In the genomic region with DNA sequence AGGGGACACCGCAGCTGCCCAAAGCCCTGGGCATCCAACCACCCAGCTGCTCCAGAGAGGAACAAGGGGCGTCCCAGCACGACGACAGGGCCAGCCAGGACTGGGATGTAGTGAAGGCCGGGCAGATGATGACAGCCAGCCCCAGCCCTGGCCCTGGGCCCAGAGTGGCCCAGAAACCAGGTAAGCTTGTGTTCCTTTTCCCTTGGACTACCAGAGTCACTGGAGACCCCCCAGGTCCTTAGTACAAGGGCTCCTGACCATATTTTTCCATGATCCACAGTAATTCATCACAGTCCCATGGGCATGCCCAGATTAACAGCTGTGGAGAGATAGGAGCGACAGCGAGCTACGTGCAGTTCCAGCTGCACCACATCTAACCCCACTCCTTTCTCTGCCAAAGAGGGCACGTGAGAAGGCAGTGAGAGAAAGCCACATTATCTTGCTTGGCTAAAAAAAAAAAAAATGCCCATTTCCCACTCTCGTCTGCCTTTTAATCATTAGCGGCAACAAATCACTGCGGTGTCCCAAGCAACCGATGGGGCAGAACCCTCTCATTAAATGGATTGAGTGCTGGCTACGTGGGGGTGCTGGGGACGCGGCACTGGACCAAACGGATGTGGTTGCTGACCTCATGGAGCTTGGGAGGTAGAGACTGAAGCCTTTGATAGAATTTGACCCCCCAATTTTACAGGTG, we compare ENCODE assay signal across 13 cellular contexts. TPM values are rescaled to one million over a fixed set of nuclear protein-coding genes. Genes with fewer than 3 reads are reported as not detected.
DNase-seq lines count a peak whose midpoint lies in the region; ATAC-seq and TF ChIP-seq lines count a peak whose summit lies in the region.
"Had no signal": no experiment of that assay in that cellular context is flagged by ENCODE, and none has a peak within 500 bp of the region (broad histone marks: within the 10 kb centered on the region; RNA-seq: fewer than 3 reads in every experiment).

No MANE protein-coding gene starts in this region.

- peak overlapping the region in 3 of 4 donors; percentile 31 to 55 (median 53) for H3K27ac ChIP-seq in Peyer's patch
- H3K27ac ChIP-seq in esophagus squamous epithelium: peak overlapping the region; percentile 22 to 73 (median 66)
- peak overlapping the region; percentile 16 for H3K27ac ChIP-seq in mesodermal cell (ENCODE audit: low read depth, low read length, severe bottlenecking)
- H3K27ac ChIP-seq in tibial artery: peak overlapping the region; percentile 79 to 100

- TF ChIP-seq POLR2A in Peyer's patch (IDR thresholded peaks at IDR 0.05) (no peak), esophagus squamous epithelium (IDR thresholded peaks at IDR 0.05) (no peak)

- H3K36me3 ChIP-seq in Peyer's patch: peaks cover 0 to 12% (median 0%) of the 10 kb centered on the region in 3 donors
- H3K36me3 ChIP-seq in esophagus squamous epithelium: no peaks in the 10 kb centered on the region
- no peaks in the 10 kb centered on the region for H3K36me3 ChIP-seq in mesodermal cell (ENCODE audit: control insufficient read depth, insufficient read depth, low read length)
- H3K36me3 ChIP-seq in tibial artery: no peaks in the 10 kb centered on the region

- no peak for TF ChIP-seq CTCF in Peyer's patch (IDR thresholded peaks at IDR 0.05)
- TF ChIP-seq CTCF in esophagus squamous epithelium (IDR thresholded peaks at IDR 0.05): no peak
- no peak for TF ChIP-seq CTCF in tibial artery (IDR thresholded peaks at IDR 0.05)

- no peak overlapping the region for H3K4me3 ChIP-seq in Peyer's patch
- no peak overlapping the region for H3K4me3 ChIP-seq in esophagus squamous epithelium
- H3K4me3 ChIP-seq in mesodermal cell (ENCODE audit: extremely low read depth, insufficient read depth, low read length, poor library complexity, severe bottlenecking): no peak overlapping the region
- no peak overlapping the region for H3K4me3 ChIP-seq in tibial artery

- intact Hi-C loops in esophagus squamous epithelium (cut with DNase I): no loop called here
- intact Hi-C loops in tibial artery (cut with DNase I; ENCODE audit: low total_unique reads): no loop called here

- DNase-seq in Peyer's patch (no peak), esophagus squamous epithelium (lab: John Stamatoyannopoulos, UW) (no peak), tibial artery (peak; percentile 45 to 80), left lobe of liver (ENCODE audit: low spot score) (no peak)
- DNase-seq: activated CD4-positive, alpha-beta T cell treated with anti-CD3 and anti-CD28 coated beads, Interleukin-2, amount 10 ng/mL, durations not matched to agents 7 days and 5 days; activated naive CD4-positive, alpha-beta T cell; effector CD8-positive, alpha-beta T cell; MV-4-11; NCI-H526 had no signal

- H3K4me1 ChIP-seq in Peyer's patch (peaks cover under 1 to 53% (median 13%) of the 10 kb centered on the region in 4 donors), esophagus squamous epithelium (peaks cover 28 to 77% (median 61%) of the 10 kb centered on the region in 3 donors), mesodermal cell (ENCODE audit: control insufficient read depth, insufficient read depth, low read length, poor library complexity, severe bottlenecking) (peaks cover 15% of the 10 kb centered on the region), tibial artery (peaks cover 0 to 70% (median 56%) of the 10 kb centered on the region in 4 donors)

- H3K9me3 ChIP-seq in Peyer's patch (no peaks in the 10 kb centered on the region), esophagus squamous epithelium (no peaks in the 10 kb centered on the region), mesodermal cell (ENCODE audit: control insufficient read depth, low read length) (no peaks in the 10 kb centered on the region), tibial artery (no peaks in the 10 kb centered on the region)

- H3K27me3 ChIP-seq in Peyer's patch (no peaks in the 10 kb centered on the region), esophagus squamous epithelium (no peaks in the 10 kb centered on the region), tibial artery (no peaks in the 10 kb centered on the region)

- ATAC-seq in GM19455 (IDR thresholded peaks at IDR 0.05; ENCODE audit: unreplicated experiment) (no peak), GM19023 (IDR thresholded peaks at IDR 0.05; ENCODE audit: unreplicated experiment) (no peak), GM18502 (IDR thresholded peaks at IDR 0.05; ENCODE audit: poor library complexity, unreplicated experiment) (no peak), left lobe of liver (no peak)

- 56 to 76% methylated on average over 15 of the region's 17 CpGs for WGBS in esophagus squamous epithelium, 2 donors
- WGBS in mesodermal cell (ENCODE audit: insufficient coverage in 2 of 2), 2 experiments: 90 to 92% methylated on average over 16 of the region's 17 CpGs

RNA-seq across cellular contexts. Expression of a gene that starts 21.7 kb away (rescaled TPM):
- total RNA-seq in Peyer's patch: 10 to 100 TPM; 28.1 to 93.3 (median 75.8) TPM
- 1 to 10 TPM; 2.5 to 8.8 (median 5.6) TPM for total RNA-seq in esophagus squamous epithelium
- polyA plus RNA-seq in mesodermal cell (2013, experiment 1 of 2): 21.2 TPM
- polyA plus RNA-seq in mesodermal cell (2013, experiment 2 of 2): 23.4 TPM
- total RNA-seq in left lobe of liver: 51.7 TPM

RNA-seq across cellular contexts. Expression of a gene that starts 42.3 kb away (rescaled TPM):
- total RNA-seq in Peyer's patch (under 1 TPM in 1 of 4 donors, not detected in 3; 0.54 TPM), esophagus squamous epithelium (under 1 TPM in 1 of 4 donors, not detected in 3; under 0.01 TPM), left lobe of liver (0.18 TPM)
- polyA plus RNA-seq in mesodermal cell (2013, experiment 1 of 2): 11.8 TPM
- 10.2 TPM for polyA plus RNA-seq in mesodermal cell (2013, experiment 2 of 2)

Comparison
In these comparisons a context has a peak if more than half of its experiments do, and no peak if none do; other contexts are left out.
1. DNase-seq: peak in tibial artery (2 of 2); none in Peyer's patch (0 of 3), esophagus squamous epithelium (single experiment) and left lobe of liver (single experiment).
2. H3K27ac ChIP-seq: peak in every context shown above with its lines; median percentile 90 in tibial artery; 66 in esophagus squamous epithelium; 53 in Peyer's patch; 16 in mesodermal cell.